ENCODE assay signal across 1 cellular context in the genomic region with DNA sequence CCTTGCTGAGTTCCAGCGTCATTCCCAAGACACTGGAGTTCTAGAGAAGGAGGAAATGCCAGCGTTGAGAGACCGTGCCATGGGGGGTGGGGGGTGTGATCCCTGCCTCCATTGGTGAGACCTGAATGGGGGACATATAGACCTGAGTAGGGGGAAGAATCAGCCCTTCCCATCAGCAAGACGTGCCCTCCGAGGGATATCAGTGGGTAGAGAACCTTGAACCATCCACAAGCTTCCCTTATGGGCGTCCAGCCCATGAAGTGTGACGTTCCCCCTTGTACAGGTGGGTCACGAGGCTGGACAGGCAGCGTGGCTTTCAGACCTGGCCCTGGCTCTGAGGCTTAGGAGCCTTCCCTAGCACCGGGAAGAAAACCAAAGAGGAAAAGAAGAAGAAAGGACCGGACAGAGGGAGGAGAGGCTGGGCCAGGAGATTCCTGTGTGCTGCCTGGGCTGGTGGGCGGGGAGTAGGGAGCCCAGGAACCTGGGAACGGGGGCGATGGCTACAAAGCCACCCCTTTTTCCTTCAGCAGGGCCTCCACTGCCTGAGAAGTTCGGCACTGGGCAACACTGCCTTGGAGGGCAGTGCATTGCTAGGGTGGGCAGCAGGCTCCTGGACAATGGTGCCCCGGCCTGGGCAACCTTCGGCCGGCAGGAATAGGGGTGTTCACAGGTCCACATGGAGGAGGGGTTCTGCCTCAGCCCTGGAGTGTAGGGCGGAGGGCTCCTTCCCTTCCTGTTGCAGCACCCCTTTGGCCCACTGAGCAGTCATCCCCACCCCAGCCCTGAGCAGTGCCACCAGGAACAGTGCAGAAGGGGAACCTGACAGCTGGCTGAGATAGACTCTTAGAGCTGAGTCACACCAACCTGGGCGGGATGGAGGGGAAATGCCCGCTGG.
TF ChIP-seq lines count a peak whose summit lies in the region.

No MANE protein-coding gene starts in this region.

TF ChIP-seq in GM12878, 131 proteins besides CTCF, POLR2A, EP300 and RAD21:
- TF ChIP-seq, protein P1, sequence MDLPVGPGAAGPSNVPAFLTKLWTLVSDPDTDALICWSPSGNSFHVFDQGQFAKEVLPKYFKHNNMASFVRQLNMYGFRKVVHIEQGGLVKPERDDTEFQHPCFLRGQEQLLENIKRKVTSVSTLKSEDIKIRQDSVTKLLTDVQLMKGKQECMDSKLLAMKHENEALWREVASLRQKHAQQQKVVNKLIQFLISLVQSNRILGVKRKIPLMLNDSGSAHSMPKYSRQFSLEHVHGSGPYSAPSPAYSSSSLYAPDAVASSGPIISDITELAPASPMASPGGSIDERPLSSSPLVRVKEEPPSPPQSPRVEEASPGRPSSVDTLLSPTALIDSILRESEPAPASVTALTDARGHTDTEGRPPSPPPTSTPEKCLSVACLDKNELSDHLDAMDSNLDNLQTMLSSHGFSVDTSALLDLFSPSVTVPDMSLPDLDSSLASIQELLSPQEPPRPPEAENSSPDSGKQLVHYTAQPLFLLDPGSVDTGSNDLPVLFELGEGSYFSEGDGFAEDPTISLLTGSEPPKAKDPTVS (IDR thresholded peaks at IDR 0.05; ENCODE audit: low read depth, low read length), result no peak
- no peak for TF ChIP-seq TBL1XR1 (IDR thresholded peaks at IDR 0.05; ENCODE audit: low read depth, low read length)
- no peak for TF ChIP-seq MEF2A (IDR thresholded peaks at IDR 0.05; ENCODE audit: insufficient read depth, low read depth, low read length)
- no peak for TF ChIP-seq SREBF2 (IDR thresholded peaks at IDR 0.05; ENCODE audit: low read length)
- TF ChIP-seq, protein P2, sequence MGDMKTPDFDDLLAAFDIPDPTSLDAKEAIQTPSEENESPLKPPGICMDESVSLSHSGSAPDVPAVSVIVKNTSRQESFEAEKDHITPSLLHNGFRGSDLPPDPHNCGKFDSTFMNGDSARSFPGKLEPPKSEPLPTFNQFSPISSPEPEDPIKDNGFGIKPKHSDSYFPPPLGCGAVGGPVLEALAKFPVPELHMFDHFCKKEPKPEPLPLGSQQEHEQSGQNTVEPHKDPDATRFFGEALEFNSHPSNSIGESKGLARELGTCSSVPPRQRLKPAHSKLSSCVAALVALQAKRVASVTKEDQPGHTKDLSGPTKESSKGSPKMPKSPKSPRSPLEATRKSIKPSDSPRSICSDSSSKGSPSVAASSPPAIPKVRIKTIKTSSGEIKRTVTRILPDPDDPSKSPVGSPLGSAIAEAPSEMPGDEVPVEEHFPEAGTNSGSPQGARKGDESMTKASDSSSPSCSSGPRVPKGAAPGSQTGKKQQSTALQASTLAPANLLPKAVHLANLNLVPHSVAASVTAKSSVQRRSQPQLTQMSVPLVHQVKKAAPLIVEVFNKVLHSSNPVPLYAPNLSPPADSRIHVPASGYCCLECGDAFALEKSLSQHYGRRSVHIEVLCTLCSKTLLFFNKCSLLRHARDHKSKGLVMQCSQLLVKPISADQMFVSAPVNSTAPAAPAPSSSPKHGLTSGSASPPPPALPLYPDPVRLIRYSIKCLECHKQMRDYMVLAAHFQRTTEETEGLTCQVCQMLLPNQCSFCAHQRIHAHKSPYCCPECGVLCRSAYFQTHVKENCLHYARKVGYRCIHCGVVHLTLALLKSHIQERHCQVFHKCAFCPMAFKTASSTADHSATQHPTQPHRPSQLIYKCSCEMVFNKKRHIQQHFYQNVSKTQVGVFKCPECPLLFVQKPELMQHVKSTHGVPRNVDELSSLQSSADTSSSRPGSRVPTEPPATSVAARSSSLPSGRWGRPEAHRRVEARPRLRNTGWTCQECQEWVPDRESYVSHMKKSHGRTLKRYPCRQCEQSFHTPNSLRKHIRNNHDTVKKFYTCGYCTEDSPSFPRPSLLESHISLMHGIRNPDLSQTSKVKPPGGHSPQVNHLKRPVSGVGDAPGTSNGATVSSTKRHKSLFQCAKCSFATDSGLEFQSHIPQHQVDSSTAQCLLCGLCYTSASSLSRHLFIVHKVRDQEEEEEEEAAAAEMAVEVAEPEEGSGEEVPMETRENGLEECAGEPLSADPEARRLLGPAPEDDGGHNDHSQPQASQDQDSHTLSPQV (IDR thresholded peaks at IDR 0.05), result no peak
- TF ChIP-seq POLR2AphosphoS5 (IDR thresholded peaks at IDR 0.05; ENCODE audit: low read length), result no peak
- no peak for TF ChIP-seq NR2F1 (conservative IDR thresholded peaks at IDR 0.05)
- no peak for TF ChIP-seq TCF12 (IDR thresholded peaks at IDR 0.05; ENCODE audit: low read depth, low read length)
- no peak for TF ChIP-seq STAT1 (conservative IDR thresholded peaks at IDR 0.05)
